ENCODE assay signal across 11 cellular contexts in genomic region chrX:100931218-100931924, GRCh38. TPM values are rescaled to one million over a fixed set of nuclear protein-coding genes. Genes with fewer than 3 reads are reported as not detected.
DNase-seq lines count a peak whose midpoint lies in the region; ATAC-seq and TF ChIP-seq lines count a peak whose summit lies in the region.
"Had no signal": no experiment of that assay in that cellular context is flagged by ENCODE, and none has a peak within 500 bp of the region (broad histone marks: within the 10 kb centered on the region; RNA-seq: fewer than 3 reads in every experiment).

No MANE protein-coding gene starts in this region.

- TF ChIP-seq CTCF in GM13976 (IDR thresholded peaks at IDR 0.05; ENCODE audit: borderline replicate concordance, control extremely low read depth, extremely low read depth, insufficient read depth, missing control alignments) (no peak), activated B cell treated with CpG ODN at 0.5 μM for 24 hours (IDR thresholded peaks at IDR 0.05) (no peak)

- peaks cover 42% of the 10 kb centered on the region for H3K4me1 Mint-ChIP-seq in activated B cell treated with CpG ODN at 0.5 μM for 24 hours

- peak overlapping the region; percentile 84 for H3K27ac Mint-ChIP-seq in activated B cell treated with CpG ODN at 0.5 μM for 24 hours

- peak overlapping the region; percentile 36 for H3K4me3 Mint-ChIP-seq in activated B cell treated with CpG ODN at 0.5 μM for 24 hours

- POLR2A ChIA-PET in activated B cell treated with CpG ODN at 0.5 μM for 24 hours (lab: Charles Lee) = no interaction called here

- intact Hi-C loops in activated B cell treated with CpG ODN at 0.5 μM for 24 hours (cut with micrococcal nuclease) = loop anchor here (5.0 kb wide), 1 partner anchor 244 kb away; no protein-coding TSS in a partner anchor

- H3K9me3 Mint-ChIP-seq in activated B cell treated with CpG ODN at 0.5 μM for 24 hours = peaks cover 6% of the 10 kb centered on the region

- CTCF ChIA-PET in activated B cell treated with CpG ODN at 0.5 μM for 24 hours (lab: Charles Lee) = no interaction called here

- ATAC-seq in GM19452 (IDR thresholded peaks at IDR 0.05; ENCODE audit: unreplicated experiment) (peak; percentile 68), HG03064 (IDR thresholded peaks at IDR 0.05; ENCODE audit: low read depth, unreplicated experiment) (peak; percentile 75), activated B cell treated with CpG ODN at 0.5 μM for 24 hours (ENCODE audit: low read depth) (peak; percentile 78)

- DNase-seq in GM13976 (ENCODE audit: low spot score) (peak; percentile 34), activated B cell treated with CpG ODN at 0.5 μM for 24 hours (no peak), HCEC 1CT (no peak), NCI-H510A treated with DMSO at 0.1 percent for 48 hours (lab: John Stamatoyannopoulos, UW) (no peak), NCI-H1436 (lab: John Stamatoyannopoulos, UW) (no peak), NCI-H2029 (lab: John Stamatoyannopoulos, UW) (no peak)
- DNase-seq: DMS 273 treated with DMSO at 0.1 percent for 48 hours had no signal

- H3K27me3 Mint-ChIP-seq in activated B cell treated with CpG ODN at 0.5 μM for 24 hours = no peaks in the 10 kb centered on the region

- H3K36me3 Mint-ChIP-seq in activated B cell treated with CpG ODN at 0.5 μM for 24 hours (ENCODE audit: low read depth) = peaks cover 2% of the 10 kb centered on the region

- in situ Hi-C loops in GM13976 (cut with MboI; ENCODE audit: low sequenced_read_pairs, unreplicated experiment) = no loop called here

RNA-seq across cellular contexts. Expression of gene XKRX, which starts 2.7 kb away (rescaled TPM):
- 2.0 and 2.2 TPM in 2 replicates for total RNA-seq in activated B cell treated with CpG ODN at 0.5 μM for 24 hours

RNA-seq across cellular contexts. Expression of gene ARL13A, which starts 38.1 kb away (rescaled TPM):
- not detected in 2 replicates for total RNA-seq in activated B cell treated with CpG ODN at 0.5 μM for 24 hours
- total RNA-seq: OCI-LY7, omental fat pad had no signal

RNA-seq across cellular contexts. Expression of gene NOX1, which starts 57.2 kb away (rescaled TPM):
- not detected in 2 replicates for total RNA-seq in activated B cell treated with CpG ODN at 0.5 μM for 24 hours
- total RNA-seq: OCI-LY7 had no signal
